Comparison of ENCODE assay signal across 15 cellular contexts in the genomic region with DNA sequence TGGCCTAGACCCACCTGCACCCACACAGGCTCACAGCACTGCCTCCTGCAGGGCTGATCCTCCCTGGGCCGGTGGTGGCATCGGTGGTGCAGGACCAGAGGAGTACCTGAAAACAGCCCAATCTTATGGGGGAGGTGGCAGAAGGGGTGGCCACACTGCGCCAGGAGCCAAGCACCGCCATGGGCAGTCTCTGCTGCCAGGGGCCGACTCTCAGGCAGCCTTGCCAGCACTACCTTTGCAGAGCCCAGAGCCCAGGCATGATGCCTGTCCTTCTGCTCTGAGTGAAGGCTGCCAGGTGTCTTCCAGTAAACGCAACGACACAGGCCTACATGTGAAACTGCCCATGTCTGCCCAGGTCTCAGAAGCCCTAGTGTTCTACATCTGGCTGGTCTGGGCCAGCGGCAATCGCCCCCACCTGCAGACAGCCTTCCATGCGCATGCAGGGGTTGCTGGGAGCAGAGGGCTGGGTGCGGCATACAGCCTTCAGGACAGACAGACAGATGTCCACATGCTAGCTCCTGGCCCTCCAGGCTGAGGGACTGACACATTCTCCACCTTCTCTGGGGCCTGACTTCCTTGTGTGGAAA.
DNase-seq lines count a peak whose midpoint lies in the region; ATAC-seq and TF ChIP-seq lines count a peak whose summit lies in the region.
"Had no signal": no experiment of that assay in that cellular context is flagged by ENCODE, and none has a peak within 500 bp of the region (broad histone marks: within the 10 kb centered on the region; RNA-seq: fewer than 3 reads in every experiment).

No MANE protein-coding gene starts in this region.

- no peak overlapping the region for H3K27ac ChIP-seq in RWPE2 (ENCODE audit: poor library complexity, severe bottlenecking)
- H3K27ac ChIP-seq in WERI-Rb-1: no peak overlapping the region
- H3K27ac ChIP-seq: uterus had no signal

- DNase-seq in activated gamma-delta T cell treated with Interleukin-2 at 50 U/mL for 16 hours (peak; percentile 2), activated gamma-delta T cell (lab: John Stamatoyannopoulos, UW) (no peak), RWPE2 (ENCODE audit: low spot score) (peak; percentile 46), islet precursor cell (peak; percentile 44), retina (peak; percentile 4), NCI-H226 (no peak), inferior parietal cortex (ENCODE audit: extremely low spot score) (no peak), WERI-Rb-1 (no peak)
- DNase-seq: activated B cell treated with CpG ODN at 0.5 μM for 24 hours; activated naive CD4-positive, alpha-beta T cell treated with Interleukin-2 at 50 U/mL for 16 hours; mesendoderm; NCI-H1092; NCI-H2171 treated with DMSO at 0.1 percent for 48 hours; stimulated activated CD4-positive, alpha-beta T cell treated with anti-CD3 and anti-CD28 coated beads, Interleukin-1b, Interleukin-23, amount 100 ng/mL, for 48 hours; uterus had no signal

- no peaks in the 10 kb centered on the region for H3K27me3 ChIP-seq in RWPE2 (ENCODE audit: insufficient read depth, poor library complexity, severe bottlenecking)
- H3K27me3 ChIP-seq in WERI-Rb-1 (ENCODE audit: insufficient read depth, low read depth, severe bottlenecking): no peaks in the 10 kb centered on the region
- H3K27me3 ChIP-seq: uterus had no signal

- H3K4me3 ChIP-seq in RWPE2 (ENCODE audit: severe bottlenecking) (no peak overlapping the region), WERI-Rb-1 (ENCODE audit: low read depth, low read length) (no peak overlapping the region)
- H3K4me3 ChIP-seq: uterus had no signal

- H3K36me3 ChIP-seq in RWPE2 (ENCODE audit: low read depth): peaks cover 4% of the 10 kb centered on the region; the same call in 1 of the 2 replicates
- peaks cover 46% of the 10 kb centered on the region for H3K36me3 ChIP-seq in WERI-Rb-1
- H3K36me3 ChIP-seq: uterus had no signal

- H3K9me3 ChIP-seq in RWPE2 (ENCODE audit: severe bottlenecking) (no peaks in the 10 kb centered on the region), WERI-Rb-1 (ENCODE audit: severe bottlenecking) (no peaks in the 10 kb centered on the region)
- H3K9me3 ChIP-seq: uterus had no signal

- no peak for TF ChIP-seq CTCF in RWPE2 (IDR thresholded peaks at IDR 0.05; ENCODE audit: poor library complexity, severe bottlenecking)
- TF ChIP-seq CTCF in WERI-Rb-1 (IDR thresholded peaks at IDR 0.05; ENCODE audit: low read depth, low read length): no peak; the same call in 1 of the 2 replicates

- peaks cover 3% of the 10 kb centered on the region for H3K4me1 ChIP-seq in RWPE2 (ENCODE audit: insufficient read depth, poor library complexity, severe bottlenecking)

- no peak for ATAC-seq in RWPE2 (ENCODE audit: low read depth)

Comparison
In these comparisons a context has a peak if more than half of its experiments do, and no peak if none do; other contexts are left out.
1. DNase-seq: peak in activated gamma-delta T cell treated with Interleukin-2 at 50 U/mL for 16 hours (single experiment), RWPE2 (single experiment), islet precursor cell (single experiment) and retina (single experiment); none in activated gamma-delta T cell (single experiment), NCI-H226 (single experiment), inferior parietal cortex (single experiment) and WERI-Rb-1 (single experiment).